16 cellular contexts compared by ENCODE assay signal in genomic region chr22:47202819-47203553, GRCh38.
"Had no signal": no experiment of that assay in that cellular context is flagged by ENCODE, and none has a peak within 500 bp of the region (broad histone marks: within the 10 kb centered on the region; RNA-seq: fewer than 3 reads in every experiment).

No MANE protein-coding gene starts in this region.

- H3K4me1 ChIP-seq: foreskin keratinocyte, uterus had no signal

- H3K4me1 Mint-ChIP-seq: activated B cell treated with CpG ODN at 0.5 μM for 24 hours; activated CD4-positive, alpha-beta T cell treated with anti-CD3 and anti-CD28 coated beads, Interleukin-2, amount 10 ng/mL, durations not matched to agents 24 days and 14 days; activated naive CD8-positive, alpha-beta T cell treated with anti-CD3 and anti-CD28 coated beads, Interleukin-2, amount 10 ng/mL, durations not matched to agents 7 days and 5 days; brain; central memory CD8-positive, alpha-beta T cell had no signal

- H3K4me3 Mint-ChIP-seq: activated B cell treated with CpG ODN at 0.5 μM for 24 hours; activated CD4-positive, alpha-beta T cell treated with anti-CD3 and anti-CD28 coated beads, Interleukin-2, amount 10 ng/mL, durations not matched to agents 24 days and 14 days; activated naive CD8-positive, alpha-beta T cell treated with anti-CD3 and anti-CD28 coated beads, Interleukin-2, amount 10 ng/mL, durations not matched to agents 7 days and 5 days; brain; central memory CD8-positive, alpha-beta T cell had no signal

- H3K27me3 Mint-ChIP-seq: activated B cell treated with CpG ODN at 0.5 μM for 24 hours; activated CD4-positive, alpha-beta T cell treated with anti-CD3 and anti-CD28 coated beads, Interleukin-2, amount 10 ng/mL, durations not matched to agents 24 days and 14 days; activated naive CD8-positive, alpha-beta T cell treated with anti-CD3 and anti-CD28 coated beads, Interleukin-2, amount 10 ng/mL, durations not matched to agents 7 days and 5 days had no signal

- H3K27ac Mint-ChIP-seq: activated B cell treated with CpG ODN at 0.5 μM for 24 hours; activated CD4-positive, alpha-beta T cell treated with anti-CD3 and anti-CD28 coated beads, Interleukin-2, amount 10 ng/mL, durations not matched to agents 24 days and 14 days; activated naive CD8-positive, alpha-beta T cell treated with anti-CD3 and anti-CD28 coated beads, Interleukin-2, amount 10 ng/mL, durations not matched to agents 7 days and 5 days; brain had no signal

- H3K4me3 ChIP-seq: ovary, tibial nerve, uterus had no signal

- H3K27me3 ChIP-seq: foreskin keratinocyte, ovary, tibial nerve, uterus had no signal

- H3K9me3 ChIP-seq: ovary, tibial nerve, uterus had no signal

- H3K27ac ChIP-seq: foreskin keratinocyte, ovary, tibial nerve, uterus had no signal

- H3K36me3 Mint-ChIP-seq: activated naive CD8-positive, alpha-beta T cell treated with anti-CD3 and anti-CD28 coated beads, Interleukin-2, amount 10 ng/mL, durations not matched to agents 7 days and 5 days; brain had no signal

- DNase-seq: activated B cell treated with CpG ODN at 0.5 μM for 24 hours; activated CD4-positive, alpha-beta T cell treated with anti-CD3 and anti-CD28 coated beads, Interleukin-2, amount 10 ng/mL, durations not matched to agents 24 days and 14 days; activated naive CD4-positive, alpha-beta T cell; activated naive CD8-positive, alpha-beta T cell treated with anti-CD3 and anti-CD28 coated beads, Interleukin-2, amount 10 ng/mL, durations not matched to agents 7 days and 5 days; cortex of kidney; effector CD8-positive, alpha-beta T cell; foreskin keratinocyte; glutamatergic neuron; kidney glomerular epithelial cell; stimulated activated CD4-positive, alpha-beta T cell treated with anti-CD3 and anti-CD28 coated beads, Interleukin-2, amount 100 ng/mL, for 48 hours; stimulated activated naive CD4-positive, alpha-beta T cell; uterus had no signal

- H3K36me3 ChIP-seq: ovary, tibial nerve, uterus had no signal

- H3K9me3 Mint-ChIP-seq: activated B cell treated with CpG ODN at 0.5 μM for 24 hours; activated CD4-positive, alpha-beta T cell treated with anti-CD3 and anti-CD28 coated beads, Interleukin-2, amount 10 ng/mL, durations not matched to agents 24 days and 14 days; activated naive CD8-positive, alpha-beta T cell treated with anti-CD3 and anti-CD28 coated beads, Interleukin-2, amount 10 ng/mL, durations not matched to agents 7 days and 5 days; central memory CD8-positive, alpha-beta T cell had no signal

- ATAC-seq: foreskin keratinocyte had no signal
